In genomic region chr17:46045639-46046038, GRCh38 we compare ENCODE assay signal across 1 cellular context.
TF ChIP-seq lines count a peak whose summit lies in the region.

No MANE protein-coding gene starts in this region.

TF ChIP-seq in K562, 482 proteins besides CTCF, POLR2A, EP300 and RAD21 (continued from another document):
- no peak for TF ChIP-seq IRF1 (CRISPR knock-in tag; IDR thresholded peaks at IDR 0.05; ENCODE audit: borderline replicate concordance)
- TF ChIP-seq ZNF589 (CRISPR knock-in tag; IDR thresholded peaks at IDR 0.05; ENCODE audit: low read depth), result no peak
